In genomic region chr6:27972750-27973149, GRCh38 we compare ENCODE assay signal across 11 cellular contexts. TPM values are rescaled to one million over a fixed set of nuclear protein-coding genes. Genes with fewer than 3 reads are reported as not detected.
"Had no signal": no experiment of that assay in that cellular context is flagged by ENCODE, and none has a peak within 500 bp of the region (broad histone marks: within the 10 kb centered on the region; RNA-seq: fewer than 3 reads in every experiment).

No MANE protein-coding gene starts in this region.

- DNase-seq: IMR-90, Karpas-422, KBM-7, KG1 had no signal

- H3K4me2 ChIP-seq: KMS-11 had no signal

- H3K27ac Mint-ChIP-seq: IgD-negative memory B cell had no signal

- H3K4me3 Mint-ChIP-seq: IgD-negative memory B cell had no signal

- H3K27ac ChIP-seq: HL-60, KMS-11 had no signal

- ATAC-seq: HepG2 had no signal

- H3K27me3 Mint-ChIP-seq: IgD-negative memory B cell had no signal

- FAIRE-seq: HepG2, HTR-8/SVneo had no signal

- H3K9ac ChIP-seq: KMS-11 had no signal

- H3K36me3 Mint-ChIP-seq: IgD-negative memory B cell had no signal

RNA-seq across cellular contexts. Expression of gene OR2B6, which starts 15.7 kb away (rescaled TPM):
- total RNA-seq: HepG2, HT-29, HT1080, IMR-90 had no signal
- polyA plus RNA-seq: IgD-negative memory B cell, IMR-90 had no signal
